Comparison of ENCODE assay signal across 19 cellular contexts in the genomic region with DNA sequence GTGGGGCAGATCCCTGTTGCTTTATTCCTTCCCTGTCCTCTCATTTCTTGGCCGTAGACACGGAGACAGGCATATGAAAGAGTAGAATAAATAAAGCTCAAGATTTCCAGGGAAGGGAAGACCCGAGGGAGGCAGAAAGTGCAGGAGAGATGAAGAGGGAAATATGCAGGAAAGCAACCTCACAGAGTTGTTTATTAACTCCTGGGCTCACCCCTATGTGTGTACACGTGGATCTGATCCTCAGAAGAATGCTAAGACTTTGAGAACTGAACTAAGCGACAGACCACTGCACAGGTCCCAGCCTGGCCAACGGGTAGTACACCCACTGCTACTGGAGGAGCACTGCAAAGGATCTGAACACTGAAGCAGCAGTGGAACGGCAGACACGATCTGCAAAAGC.
DNase-seq lines count a peak whose midpoint lies in the region; ATAC-seq and TF ChIP-seq lines count a peak whose summit lies in the region.
"Had no signal": no experiment of that assay in that cellular context is flagged by ENCODE, and none has a peak within 500 bp of the region (broad histone marks: within the 10 kb centered on the region; RNA-seq: fewer than 3 reads in every experiment).

No MANE protein-coding gene starts in this region.

- TF ChIP-seq CTCF in endodermal cell (conservative IDR thresholded peaks at IDR 0.05): no peak

- no peaks in the 10 kb centered on the region for H3K4me1 ChIP-seq in endodermal cell (ENCODE audit: control insufficient read depth, insufficient read depth, low read length)
- H3K4me1 ChIP-seq: BLaER1, HAP-1 had no signal

- no peak overlapping the region for H3K27ac ChIP-seq in endodermal cell (ENCODE audit: low read depth, low read length)
- H3K27ac ChIP-seq: 22Rv1, BLaER1, HL-60 had no signal

- peaks cover 2% of the 10 kb centered on the region for H3K36me3 Mint-ChIP-seq in T-helper 1 cell treated with Interleukin-12 subunit alpha and Interleukin-12 subunit beta and Interleukin-4 antibody, amounts not matched to agents 30 μg/mL and 1 μg/mL, for 36 hours (ENCODE audit: low read depth)
- H3K36me3 Mint-ChIP-seq in endodermal cell (ENCODE audit: low read depth): peaks cover 31% of the 10 kb centered on the region

- DNase-seq in T-helper 1 cell (no peak), endodermal cell (no peak), kidney glomerular epithelial cell (lab: John Stamatoyannopoulos, UW) (peak; percentile 24), renal cortical epithelial cell (ENCODE audit: low read depth) (peak; percentile 84), SW 1271 (lab: John Stamatoyannopoulos, UW) (no peak)
- DNase-seq: AML-193; CD8-positive, alpha-beta memory T cell; DMS153; DMS79 treated with DMSO at 0.1 percent for 48 hours; EL; GOT3; HFFc6 had no signal

- H3K27me3 ChIP-seq in endodermal cell (ENCODE audit: control insufficient read depth, insufficient read depth, low read length, poor library complexity, severe bottlenecking): no peaks in the 10 kb centered on the region
- H3K27me3 ChIP-seq: BLaER1 had no signal

- no peaks in the 10 kb centered on the region for H3K4me1 Mint-ChIP-seq in T-helper 1 cell treated with Interleukin-12 subunit alpha and Interleukin-12 subunit beta and Interleukin-4 antibody, amounts not matched to agents 30 μg/mL and 1 μg/mL, for 36 hours (ENCODE audit: low read depth)
- peaks cover 17% of the 10 kb centered on the region for H3K4me1 Mint-ChIP-seq in endodermal cell
- H3K4me1 Mint-ChIP-seq: CD8-positive, alpha-beta memory T cell had no signal

- peaks cover 10% of the 10 kb centered on the region for H3K36me3 ChIP-seq in endodermal cell (ENCODE audit: control insufficient read depth, insufficient read depth, low read length)
- H3K36me3 ChIP-seq: HAP-1 had no signal

- H3K9ac ChIP-seq in endodermal cell (ENCODE audit: extremely low read depth, low read length, poor library complexity, severe bottlenecking): no peak overlapping the region
- H3K9ac ChIP-seq: BLaER1 had no signal

- H3K4me3 ChIP-seq in endodermal cell (ENCODE audit: low read length): no peak overlapping the region
- H3K4me3 ChIP-seq: BLaER1, HAP-1 had no signal

- H3K9me3 ChIP-seq in endodermal cell (ENCODE audit: control insufficient read depth, low read length): no peaks in the 10 kb centered on the region
- H3K9me3 ChIP-seq: HAP-1 had no signal

- H3K27ac Mint-ChIP-seq in T-helper 1 cell treated with Interleukin-12 subunit alpha and Interleukin-12 subunit beta and Interleukin-4 antibody, amounts not matched to agents 30 μg/mL and 1 μg/mL, for 36 hours: peak overlapping the region; percentile 42
- peak overlapping the region; percentile 19 for H3K27ac Mint-ChIP-seq in endodermal cell
- H3K27ac Mint-ChIP-seq: CD8-positive, alpha-beta memory T cell; HFFc6 had no signal

- H3K9me3 Mint-ChIP-seq in T-helper 1 cell treated with Interleukin-12 subunit alpha and Interleukin-12 subunit beta and Interleukin-4 antibody, amounts not matched to agents 30 μg/mL and 1 μg/mL, for 36 hours: no peaks in the 10 kb centered on the region
- H3K9me3 Mint-ChIP-seq in endodermal cell: no peaks in the 10 kb centered on the region

- no peak for ATAC-seq in SK-N-SH treated with all-trans-retinoic acid at 6 μM for 48 hours
- no peak for ATAC-seq in HG02938 (IDR thresholded peaks at IDR 0.05; ENCODE audit: unreplicated experiment)

- WGBS in endodermal cell (ENCODE audit: insufficient coverage in 1 of 2, insufficient read length in 1 of 2), 2 experiments: 88 to 93% methylated on average over 6 to 8 of the region's 8 CpGs

- no peak overlapping the region for H3K4me3 Mint-ChIP-seq in T-helper 1 cell treated with Interleukin-12 subunit alpha and Interleukin-12 subunit beta and Interleukin-4 antibody, amounts not matched to agents 30 μg/mL and 1 μg/mL, for 36 hours
- H3K4me3 Mint-ChIP-seq in endodermal cell: no peak overlapping the region
- H3K4me3 Mint-ChIP-seq: CD8-positive, alpha-beta memory T cell; HFFc6 had no signal

- no peaks in the 10 kb centered on the region for H3K27me3 Mint-ChIP-seq in T-helper 1 cell treated with Interleukin-12 subunit alpha and Interleukin-12 subunit beta and Interleukin-4 antibody, amounts not matched to agents 30 μg/mL and 1 μg/mL, for 36 hours (ENCODE audit: low read depth)
- H3K27me3 Mint-ChIP-seq in endodermal cell (ENCODE audit: insufficient read depth): no peaks in the 10 kb centered on the region
- H3K27me3 Mint-ChIP-seq: CD8-positive, alpha-beta memory T cell had no signal

TF ChIP-seq in SK-N-SH treated with all-trans-retinoic acid at 6 μM for 48 hours, 23 proteins besides CTCF, POLR2A, EP300 and RAD21:
- no peak for TF ChIP-seq RARB (CRISPR knock-in tag; IDR thresholded peaks at IDR 0.05)
- TF ChIP-seq PPARA (CRISPR knock-in tag; IDR thresholded peaks at IDR 0.05; ENCODE audit: borderline replicate concordance): no peak
- no peak for TF ChIP-seq GLIS3 (CRISPR knock-in tag; IDR thresholded peaks at IDR 0.05)
- no peak for TF ChIP-seq TCF4 (CRISPR knock-in tag; IDR thresholded peaks at IDR 0.05; ENCODE audit: borderline replicate concordance)
- no peak for TF ChIP-seq TOX (CRISPR knock-in tag; IDR thresholded peaks at IDR 0.05; ENCODE audit: borderline replicate concordance)
- TF ChIP-seq, protein P1, sequence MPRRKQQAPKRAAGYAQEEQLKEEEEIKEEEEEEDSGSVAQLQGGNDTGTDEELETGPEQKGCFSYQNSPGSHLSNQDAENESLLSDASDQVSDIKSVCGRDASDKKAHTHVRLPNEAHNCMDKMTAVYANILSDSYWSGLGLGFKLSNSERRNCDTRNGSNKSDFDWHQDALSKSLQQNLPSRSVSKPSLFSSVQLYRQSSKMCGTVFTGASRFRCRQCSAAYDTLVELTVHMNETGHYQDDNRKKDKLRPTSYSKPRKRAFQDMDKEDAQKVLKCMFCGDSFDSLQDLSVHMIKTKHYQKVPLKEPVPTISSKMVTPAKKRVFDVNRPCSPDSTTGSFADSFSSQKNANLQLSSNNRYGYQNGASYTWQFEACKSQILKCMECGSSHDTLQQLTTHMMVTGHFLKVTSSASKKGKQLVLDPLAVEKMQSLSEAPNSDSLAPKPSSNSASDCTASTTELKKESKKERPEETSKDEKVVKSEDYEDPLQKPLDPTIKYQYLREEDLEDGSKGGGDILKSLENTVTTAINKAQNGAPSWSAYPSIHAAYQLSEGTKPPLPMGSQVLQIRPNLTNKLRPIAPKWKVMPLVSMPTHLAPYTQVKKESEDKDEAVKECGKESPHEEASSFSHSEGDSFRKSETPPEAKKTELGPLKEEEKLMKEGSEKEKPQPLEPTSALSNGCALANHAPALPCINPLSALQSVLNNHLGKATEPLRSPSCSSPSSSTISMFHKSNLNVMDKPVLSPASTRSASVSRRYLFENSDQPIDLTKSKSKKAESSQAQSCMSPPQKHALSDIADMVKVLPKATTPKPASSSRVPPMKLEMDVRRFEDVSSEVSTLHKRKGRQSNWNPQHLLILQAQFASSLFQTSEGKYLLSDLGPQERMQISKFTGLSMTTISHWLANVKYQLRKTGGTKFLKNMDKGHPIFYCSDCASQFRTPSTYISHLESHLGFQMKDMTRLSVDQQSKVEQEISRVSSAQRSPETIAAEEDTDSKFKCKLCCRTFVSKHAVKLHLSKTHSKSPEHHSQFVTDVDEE (CRISPR knock-in tag; IDR thresholded peaks at IDR 0.05): no peak
- no peak for TF ChIP-seq ZFP30 (CRISPR knock-in tag; IDR thresholded peaks at IDR 0.05)
- TF ChIP-seq, protein P2, sequence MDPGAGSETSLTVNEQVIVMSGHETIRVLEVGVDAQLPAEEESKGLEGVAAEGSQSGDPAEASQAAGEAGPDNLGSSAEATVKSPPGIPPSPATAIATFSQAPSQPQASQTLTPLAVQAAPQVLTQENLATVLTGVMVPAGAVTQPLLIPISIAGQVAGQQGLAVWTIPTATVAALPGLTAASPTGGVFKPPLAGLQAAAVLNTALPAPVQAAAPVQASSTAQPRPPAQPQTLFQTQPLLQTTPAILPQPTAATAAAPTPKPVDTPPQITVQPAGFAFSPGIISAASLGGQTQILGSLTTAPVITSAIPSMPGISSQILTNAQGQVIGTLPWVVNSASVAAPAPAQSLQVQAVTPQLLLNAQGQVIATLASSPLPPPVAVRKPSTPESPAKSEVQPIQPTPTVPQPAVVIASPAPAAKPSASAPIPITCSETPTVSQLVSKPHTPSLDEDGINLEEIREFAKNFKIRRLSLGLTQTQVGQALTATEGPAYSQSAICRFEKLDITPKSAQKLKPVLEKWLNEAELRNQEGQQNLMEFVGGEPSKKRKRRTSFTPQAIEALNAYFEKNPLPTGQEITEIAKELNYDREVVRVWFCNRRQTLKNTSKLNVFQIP (CRISPR knock-in tag; IDR thresholded peaks at IDR 0.05; ENCODE audit: borderline replicate concordance, low read depth): no peak
- no peak for TF ChIP-seq ZNF70 (CRISPR knock-in tag; IDR thresholded peaks at IDR 0.05)
- TF ChIP-seq, protein P3, sequence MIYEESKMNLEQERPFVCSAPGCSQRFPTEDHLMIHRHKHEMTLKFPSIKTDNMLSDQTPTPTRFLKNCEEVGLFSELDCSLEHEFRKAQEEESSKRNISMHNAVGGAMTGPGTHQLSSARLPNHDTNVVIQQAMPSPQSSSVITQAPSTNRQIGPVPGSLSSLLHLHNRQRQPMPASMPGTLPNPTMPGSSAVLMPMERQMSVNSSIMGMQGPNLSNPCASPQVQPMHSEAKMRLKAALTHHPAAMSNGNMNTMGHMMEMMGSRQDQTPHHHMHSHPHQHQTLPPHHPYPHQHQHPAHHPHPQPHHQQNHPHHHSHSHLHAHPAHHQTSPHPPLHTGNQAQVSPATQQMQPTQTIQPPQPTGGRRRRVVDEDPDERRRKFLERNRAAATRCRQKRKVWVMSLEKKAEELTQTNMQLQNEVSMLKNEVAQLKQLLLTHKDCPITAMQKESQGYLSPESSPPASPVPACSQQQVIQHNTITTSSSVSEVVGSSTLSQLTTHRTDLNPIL (CRISPR knock-in tag; IDR thresholded peaks at IDR 0.05; ENCODE audit: low read depth): no peak

Comparison
In these comparisons a context has a peak if more than half of its experiments do, and no peak if none do; other contexts are left out.
1. DNase-seq: peak in kidney glomerular epithelial cell (single experiment) and renal cortical epithelial cell (single experiment); none in T-helper 1 cell (0 of 5), endodermal cell (single experiment) and SW 1271 (0 of 2).